Comparison of ENCODE assay signal across 19 cellular contexts in genomic region chr2:64090264-64090663, GRCh38. TPM values are rescaled to one million over a fixed set of nuclear protein-coding genes. Genes with fewer than 3 reads are reported as not detected.
A peak's percentile ranks its signal among the peaks of the same experiment; 100 is the strongest.
DNase-seq lines count a peak whose midpoint lies in the region; ATAC-seq lines count a peak whose summit lies in the region.
"Had no signal": no experiment of that assay in that cellular context is flagged by ENCODE, and none has a peak within 500 bp of the region (broad histone marks: within the 10 kb centered on the region; RNA-seq: fewer than 3 reads in every experiment).

No MANE protein-coding gene starts in this region.

- peaks cover 0 to 8% (median 4%) of the 10 kb centered on the region in 3 experiments for H3K36me3 ChIP-seq in naive thymus-derived CD4-positive, alpha-beta T cell (ENCODE audit: control insufficient read depth in 2 of 3, insufficient read depth in 3 of 3, low read length in 3 of 3)

- POLR2A ChIA-PET in naive thymus-derived CD4-positive, alpha-beta T cell (lab: Charles Lee) = no interaction called here

- H3K4me1 Mint-ChIP-seq in naive thymus-derived CD4-positive, alpha-beta T cell = peaks cover 0 to 11% (median 6%) of the 10 kb centered on the region in 7 donors

- no peaks in the 10 kb centered on the region for H3K9me3 ChIP-seq in naive thymus-derived CD4-positive, alpha-beta T cell (ENCODE audit: control insufficient read depth in 2 of 3, low read length in 3 of 3)
- H3K9me3 ChIP-seq: BLaER1 treated with 17β-estradiol and CSF1 and Interleukin-3, amounts not matched to agents 10 nM and 100 nM had no signal

- DNase-seq in NCI-H1436 (lab: John Stamatoyannopoulos, UW) (peak; percentile 17), NCI-H1436 treated with DMSO at 0.1 percent for 48 hours (lab: John Stamatoyannopoulos, UW) (no peak), NCI-H345 (lab: John Stamatoyannopoulos, UW) (peak; percentile 71), NCI-H1694 (lab: John Stamatoyannopoulos, UW) (no peak), LoVo (ENCODE audit: low spot score) (no peak), midbrain (lab: John Stamatoyannopoulos, UW) (no peak)
- DNase-seq in naive thymus-derived CD4-positive, alpha-beta T cell = no peak
- DNase-seq: 8988T; activated CD4-positive, CD25-positive, alpha-beta regulatory T cell treated with anti-CD3 and anti-CD28 coated beads, Interleukin-2, amount 50 U/mL, for 72 hours; activated naive CD8-positive, alpha-beta T cell treated with anti-CD3 and anti-CD28 coated beads, Interleukin-2, amount 10 ng/mL, durations not matched to agents 7 days and 5 days; DND-41; head of caudate nucleus; mesendoderm; NCI-H2081 treated with DMSO at 0.1 percent for 48 hours; stimulated activated CD4-positive, alpha-beta T cell treated with anti-CD3 and anti-CD28 coated beads, Interleukin-2, amount 100 ng/mL, for 48 hours had no signal

- ATAC-seq in GM21529 (IDR thresholded peaks at IDR 0.05; ENCODE audit: unreplicated experiment) = peak; percentile 49
- ATAC-seq in naive thymus-derived CD4-positive, alpha-beta T cell = peak; percentile 36
- ATAC-seq: sciatic nerve had no signal

- H3K4me3 Mint-ChIP-seq in naive thymus-derived CD4-positive, alpha-beta T cell = no peak overlapping the region
- H3K4me3 Mint-ChIP-seq: activated naive CD8-positive, alpha-beta T cell treated with anti-CD3 and anti-CD28 coated beads, Interleukin-2, amount 10 ng/mL, durations not matched to agents 7 days and 5 days; type B pancreatic cell had no signal

- no peak overlapping the region for H3K4me3 ChIP-seq in naive thymus-derived CD4-positive, alpha-beta T cell (ENCODE audit: low read length)
- H3K4me3 ChIP-seq: BLaER1 treated with 17β-estradiol and CSF1 and Interleukin-3, amounts not matched to agents 10 nM and 100 nM had no signal

- intact Hi-C loops in naive thymus-derived CD4-positive, alpha-beta T cell (cut with micrococcal nuclease) = no loop called here

- CTCF ChIA-PET in naive thymus-derived CD4-positive, alpha-beta T cell (lab: Charles Lee) = no interaction called here

- H3K27ac ChIP-seq in naive thymus-derived CD4-positive, alpha-beta T cell (ENCODE audit: low read depth, low read length) = no peak overlapping the region
- H3K27ac ChIP-seq: BLaER1 treated with 17β-estradiol and CSF1 and Interleukin-3, amounts not matched to agents 10 nM and 100 nM had no signal

- H3K9me3 Mint-ChIP-seq in naive thymus-derived CD4-positive, alpha-beta T cell = no peaks in the 10 kb centered on the region
- H3K9me3 Mint-ChIP-seq: activated naive CD8-positive, alpha-beta T cell treated with anti-CD3 and anti-CD28 coated beads, Interleukin-2, amount 10 ng/mL, durations not matched to agents 7 days and 5 days had no signal

- H3K4me1 ChIP-seq in naive thymus-derived CD4-positive, alpha-beta T cell (ENCODE audit: control insufficient read depth in 2 of 2, insufficient read depth in 2 of 2, low read length in 2 of 2) = no peaks in the 10 kb centered on the region

- H3K36me3 Mint-ChIP-seq in naive thymus-derived CD4-positive, alpha-beta T cell = peaks cover 8 to 40% (median 34%) of the 10 kb centered on the region in 5 donors

- no peaks in the 10 kb centered on the region for H3K27me3 Mint-ChIP-seq in naive thymus-derived CD4-positive, alpha-beta T cell
- H3K27me3 Mint-ChIP-seq: activated naive CD8-positive, alpha-beta T cell treated with anti-CD3 and anti-CD28 coated beads, Interleukin-2, amount 10 ng/mL, durations not matched to agents 7 days and 5 days; type B pancreatic cell had no signal

- no peaks in the 10 kb centered on the region for H3K27me3 ChIP-seq in naive thymus-derived CD4-positive, alpha-beta T cell (ENCODE audit: control insufficient read depth in 2 of 2, insufficient read depth in 2 of 2, low read length in 2 of 2)
- H3K27me3 ChIP-seq: BLaER1 treated with 17β-estradiol and CSF1 and Interleukin-3, amounts not matched to agents 10 nM and 100 nM had no signal

- peak overlapping the region in 6 of 9 donors; percentile 3 to 83 (median 24) for H3K27ac Mint-ChIP-seq in naive thymus-derived CD4-positive, alpha-beta T cell
- H3K27ac Mint-ChIP-seq: activated naive CD8-positive, alpha-beta T cell treated with anti-CD3 and anti-CD28 coated beads, Interleukin-2, amount 10 ng/mL, durations not matched to agents 7 days and 5 days; type B pancreatic cell had no signal

RNA-seq across cellular contexts. Expression of gene PELI1, which starts 54.0 kb away (rescaled TPM):
- total RNA-seq in naive thymus-derived CD4-positive, alpha-beta T cell = 100 to 1,000 TPM in 2 of 5 experiments, 10 to 100 TPM in 3; 33.4 to 170 (median 57.2) TPM
- 10 to 100 TPM; 12.3 to 15.2 TPM for polyA plus RNA-seq in naive thymus-derived CD4-positive, alpha-beta T cell

Comparison
In these comparisons a context has a peak if more than half of its experiments do, and no peak if none do; other contexts are left out.
1. DNase-seq: peak in NCI-H1436 (single experiment) and NCI-H345 (single experiment); none in NCI-H1436 treated with DMSO at 0.1 percent for 48 hours (single experiment), naive thymus-derived CD4-positive, alpha-beta T cell (0 of 9), NCI-H1694 (single experiment), LoVo (single experiment) and midbrain (single experiment).